Comparison of ENCODE assay signal across 19 cellular contexts in the genomic region with DNA sequence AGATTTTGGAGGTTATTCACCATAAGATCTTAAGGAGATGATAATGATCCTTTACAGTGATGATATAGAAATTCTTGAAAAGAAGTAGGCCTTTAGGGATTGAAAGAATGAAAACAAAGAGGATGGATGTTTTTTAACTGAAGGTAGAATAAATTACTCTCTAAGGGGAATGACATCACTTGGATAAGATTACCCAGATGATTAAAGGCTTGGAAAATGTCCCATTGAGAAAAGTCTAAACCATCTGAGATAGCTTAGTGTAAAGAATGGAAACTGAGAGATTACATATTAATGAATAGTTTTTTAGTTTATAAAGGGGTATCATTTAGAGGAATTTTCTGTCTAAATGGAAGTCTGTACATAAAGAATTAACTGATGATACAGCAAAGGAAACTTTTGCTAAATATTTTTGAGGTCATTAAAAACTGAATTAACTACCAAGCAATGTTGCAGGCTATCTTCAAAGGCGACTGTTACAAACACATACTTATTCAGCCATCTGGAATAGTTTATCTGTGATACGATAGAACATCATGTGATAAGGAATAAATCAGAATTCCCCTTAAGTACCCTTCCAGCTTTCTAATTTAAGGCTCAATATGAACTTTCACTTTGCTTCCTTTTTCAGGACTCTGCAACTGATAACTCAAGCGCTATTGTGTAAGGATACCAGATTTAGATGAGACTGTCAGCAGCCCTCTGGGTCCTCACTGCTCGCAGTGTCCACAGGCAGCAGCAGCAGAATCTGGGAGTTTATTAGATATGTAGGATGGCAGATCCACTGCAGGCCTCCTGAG.
DNase-seq lines count a peak whose midpoint lies in the region; ATAC-seq and TF ChIP-seq lines count a peak whose summit lies in the region.
"Had no signal": no experiment of that assay in that cellular context is flagged by ENCODE, and none has a peak within 500 bp of the region (broad histone marks: within the 10 kb centered on the region; RNA-seq: fewer than 3 reads in every experiment).

No MANE protein-coding gene starts in this region.

- POLR2A ChIA-PET in SK-N-SH (lab: Yijun Ruan, JAX): no interaction called here

- H3K4me3 Mint-ChIP-seq in activated T-cell treated with anti-CD3 and anti-CD28 coated beads, Interleukin-2, amount 50 U/mL, for 72 hours: no peak overlapping the region
- H3K4me3 Mint-ChIP-seq: activated naive CD4-positive, alpha-beta T cell treated with anti-CD3 and anti-CD28 coated beads, Interleukin-2, amount 10 ng/mL, durations not matched to agents 7 days and 5 days; brain; dendritic cell treated with granulocyte-macrophage colony-stimulating factor and Interleukin-4, amounts not matched to agents 40 ng/mL and 50 ng/mL, for 4 days; memory B cell; naive thymus-derived CD8-positive, alpha-beta T cell had no signal

- peaks cover 1 to 3% of the 10 kb centered on the region in 2 donors for H3K9me3 Mint-ChIP-seq in activated T-cell treated with anti-CD3 and anti-CD28 coated beads, Interleukin-2, amount 50 U/mL, for 72 hours

- H3K27ac Mint-ChIP-seq in activated T-cell treated with anti-CD3 and anti-CD28 coated beads, Interleukin-2, amount 50 U/mL, for 72 hours: no peak overlapping the region
- H3K27ac Mint-ChIP-seq: activated naive CD4-positive, alpha-beta T cell treated with anti-CD3 and anti-CD28 coated beads, Interleukin-2, amount 10 ng/mL, durations not matched to agents 7 days and 5 days; dendritic cell treated with granulocyte-macrophage colony-stimulating factor and Interleukin-4, amounts not matched to agents 40 ng/mL and 50 ng/mL, for 4 days; memory B cell; naive thymus-derived CD8-positive, alpha-beta T cell; progenitor cell of endocrine pancreas had no signal

- no peaks in the 10 kb centered on the region for H3K36me3 ChIP-seq in GM23248 (ENCODE audit: low read depth)
- no peaks in the 10 kb centered on the region for H3K36me3 ChIP-seq in SK-N-SH (replicated peaks in 1 of 2; ENCODE audit: control insufficient read depth in 1 of 2, insufficient read depth in 2 of 2, low read length in 1 of 2)
- H3K36me3 ChIP-seq: BLaER1 treated with 17β-estradiol and CSF1 and Interleukin-3, amounts not matched to agents 10 nM and 100 nM; heart left ventricle had no signal

- TF ChIP-seq EP300 in SK-N-SH (IDR thresholded peaks at IDR 0.05; ENCODE audit: borderline replicate concordance in 1 of 2, low read depth in 1 of 2, low read length in 1 of 2): peak in 1 of 2 experiments; percentile 81; a peak in 2 of 4 replicates

- no peak overlapping the region for H2AFZ ChIP-seq in GM23248
- peak overlapping the region; percentile 62; the same call in 1 of the 2 replicates for H2AFZ ChIP-seq in SK-N-SH (ENCODE audit: low read depth)

- H3K4me1 Mint-ChIP-seq in activated T-cell treated with anti-CD3 and anti-CD28 coated beads, Interleukin-2, amount 50 U/mL, for 72 hours (ENCODE audit: low read depth): no peaks in the 10 kb centered on the region
- H3K4me1 Mint-ChIP-seq: activated naive CD4-positive, alpha-beta T cell treated with anti-CD3 and anti-CD28 coated beads, Interleukin-2, amount 10 ng/mL, durations not matched to agents 7 days and 5 days; memory B cell; naive thymus-derived CD8-positive, alpha-beta T cell had no signal

- H3K36me3 Mint-ChIP-seq in activated T-cell treated with anti-CD3 and anti-CD28 coated beads, Interleukin-2, amount 50 U/mL, for 72 hours (ENCODE audit: insufficient read depth in 2 of 2): peaks cover 0 to 1% of the 10 kb centered on the region in 2 donors
- H3K36me3 Mint-ChIP-seq: activated naive CD4-positive, alpha-beta T cell treated with anti-CD3 and anti-CD28 coated beads, Interleukin-2, amount 10 ng/mL, durations not matched to agents 7 days and 5 days; brain; memory B cell; naive thymus-derived CD8-positive, alpha-beta T cell had no signal

- H3K9me3 ChIP-seq in GM23248 (ENCODE audit: low read depth) (no peaks in the 10 kb centered on the region), SK-N-SH (no peaks in the 10 kb centered on the region)
- H3K9me3 ChIP-seq: BLaER1 treated with 17β-estradiol and CSF1 and Interleukin-3, amounts not matched to agents 10 nM and 100 nM; heart left ventricle had no signal

- ATAC-seq in HG03280 (IDR thresholded peaks at IDR 0.05; ENCODE audit: unreplicated experiment) (no peak), GM19035 (IDR thresholded peaks at IDR 0.05; ENCODE audit: unreplicated experiment) (no peak)
- no peak for ATAC-seq in activated T-cell treated with anti-CD3 and anti-CD28 coated beads, Interleukin-2, amount 50 U/mL, for 72 hours (replicated peaks in 1 of 2)
- ATAC-seq: naive thymus-derived CD8-positive, alpha-beta T cell had no signal

- 32% methylated on average over 4 of the region's 4 CpGs for WGBS in GM23248 (ENCODE audit: low coverage in 1 of 2, low lambda C conversion rate in 2 of 2, missing lambda C conversion rate in 2 of 2), 2 experiments
- WGBS in SK-N-SH (ENCODE audit: low lambda C conversion rate): 22% methylated on average over 4 of the region's 4 CpGs

- H3K27ac ChIP-seq in GM23248 (no peak overlapping the region), SK-N-SH (ENCODE audit: low read depth in 2 of 2, low read length in 1 of 2) (peak overlapping the region; percentile 12 to 83)
- H3K27ac ChIP-seq: BLaER1 treated with 17β-estradiol and CSF1 and Interleukin-3, amounts not matched to agents 10 nM and 100 nM; heart left ventricle; RWPE1 had no signal

- H3K9me2 ChIP-seq in GM23248 (ENCODE audit: insufficient read depth): no peaks in the 10 kb centered on the region
- H3K9me2 ChIP-seq in SK-N-SH: no peaks in the 10 kb centered on the region

- H3K79me2 ChIP-seq in GM23248 (ENCODE audit: insufficient read depth) (no peaks in the 10 kb centered on the region), SK-N-SH (ENCODE audit: insufficient read depth) (no peaks in the 10 kb centered on the region)

- H3F3A ChIP-seq in GM23248 (ENCODE audit: insufficient read depth) (peaks cover 13% of the 10 kb centered on the region), SK-N-SH (replicated peaks; ENCODE audit: insufficient read depth) (peaks cover 5% of the 10 kb centered on the region)

- TF ChIP-seq RAD21 in SK-N-SH (IDR thresholded peaks at IDR 0.05; ENCODE audit: low read length): peak; percentile 24

- in situ Hi-C loops in GM23248 (cut with MboI): no loop called here

- H3K27me3 Mint-ChIP-seq in activated T-cell treated with anti-CD3 and anti-CD28 coated beads, Interleukin-2, amount 50 U/mL, for 72 hours (ENCODE audit: low read depth): no peaks in the 10 kb centered on the region
- H3K27me3 Mint-ChIP-seq: activated naive CD4-positive, alpha-beta T cell treated with anti-CD3 and anti-CD28 coated beads, Interleukin-2, amount 10 ng/mL, durations not matched to agents 7 days and 5 days; brain; dendritic cell treated with granulocyte-macrophage colony-stimulating factor and Interleukin-4, amounts not matched to agents 40 ng/mL and 50 ng/mL, for 4 days; memory B cell; naive thymus-derived CD8-positive, alpha-beta T cell; progenitor cell of endocrine pancreas had no signal

- DNase-seq in GM23248: peak; percentile 40
- DNase-seq in SK-N-SH: peak; percentile 40
- DNase-seq in fibroblast of villous mesenchyme (ENCODE audit: low read depth): peak; percentile 12
- peak; percentile 7 for DNase-seq in stromal cell of bone marrow (ENCODE audit: low read depth)
- DNase-seq in activated T-cell treated with anti-CD3 and anti-CD28 coated beads, Interleukin-2, amount 50 U/mL, for 72 hours: no peak
- DNase-seq: activated naive CD4-positive, alpha-beta T cell treated with anti-CD3 and anti-CD28 coated beads, Interleukin-2, amount 10 ng/mL, durations not matched to agents 7 days and 5 days; GF-D8; heart left ventricle; naive thymus-derived CD8-positive, alpha-beta T cell; NCI-H1436; NCI-H345 had no signal

- TF ChIP-seq CTCF in SK-N-SH (IDR thresholded peaks at IDR 0.05) (no peak), fibroblast of villous mesenchyme (IDR thresholded peaks at IDR 0.05; ENCODE audit: insufficient read depth, low read depth, low read length) (no peak)

- H3K4me2 ChIP-seq in GM23248 (ENCODE audit: unreplicated experiment) (no peak overlapping the region), SK-N-SH (peak overlapping the region; percentile 57)
- H3K4me2 ChIP-seq: BLaER1 treated with 17β-estradiol and CSF1 and Interleukin-3, amounts not matched to agents 10 nM and 100 nM had no signal

- CTCF ChIA-PET in SK-N-SH (lab: Yijun Ruan, JAX): interaction anchor here (0.8 kb wide), 1 partner anchor 45 kb away, joined by 3 read pairs; no protein-coding TSS in a partner anchor

- H3K27me3 ChIP-seq in GM23248 (replicated peaks; ENCODE audit: insufficient read depth): no peaks in the 10 kb centered on the region; the same call in 1 of the 2 replicates
- H3K27me3 ChIP-seq in SK-N-SH (ENCODE audit: insufficient read depth): no peaks in the 10 kb centered on the region
- H3K27me3 ChIP-seq: BLaER1 treated with 17β-estradiol and CSF1 and Interleukin-3, amounts not matched to agents 10 nM and 100 nM; heart left ventricle had no signal

- peaks cover 12% of the 10 kb centered on the region; the same call in 1 of the 2 replicates for H3K4me1 ChIP-seq in GM23248 (ENCODE audit: insufficient read depth)
- peaks cover 0 to 26% of the 10 kb centered on the region in 2 experiments; a peak in 2 of 4 replicates for H3K4me1 ChIP-seq in SK-N-SH (ENCODE audit: control insufficient read depth in 1 of 2, insufficient read depth in 2 of 2, low read depth in 1 of 2, low read length in 1 of 2)
- H3K4me1 ChIP-seq: BLaER1 treated with 17β-estradiol and CSF1 and Interleukin-3, amounts not matched to agents 10 nM and 100 nM had no signal

- no peak overlapping the region for H3K4me3 ChIP-seq in GM23248
- peak overlapping the region in 1 of 2 experiments; percentile 24; a peak in 1 of 4 replicates for H3K4me3 ChIP-seq in SK-N-SH (ENCODE audit: low read depth in 2 of 2, low read length in 1 of 2)
- H3K4me3 ChIP-seq in fibroblast of villous mesenchyme (ENCODE audit: low read depth, low read length): no peak overlapping the region
- H3K4me3 ChIP-seq: BLaER1 treated with 17β-estradiol and CSF1 and Interleukin-3, amounts not matched to agents 10 nM and 100 nM; heart left ventricle had no signal

- H4K20me1 ChIP-seq in GM23248 (ENCODE audit: insufficient read depth) (no peaks in the 10 kb centered on the region), SK-N-SH (ENCODE audit: insufficient read depth) (no peaks in the 10 kb centered on the region)
- H4K20me1 ChIP-seq: BLaER1 treated with 17β-estradiol and CSF1 and Interleukin-3, amounts not matched to agents 10 nM and 100 nM had no signal

- H3K9ac ChIP-seq in GM23248 (no peak overlapping the region), SK-N-SH (no peak overlapping the region)
- H3K9ac ChIP-seq: BLaER1 treated with 17β-estradiol and CSF1 and Interleukin-3, amounts not matched to agents 10 nM and 100 nM had no signal

TF ChIP-seq in SK-N-SH, 30 proteins besides CTCF, POLR2A, EP300 and RAD21 (continues in another document):
- TF ChIP-seq TCF12 (IDR thresholded peaks at IDR 0.05) (peak; percentile 48), FOXJ3 (CRISPR knock-in tag; IDR thresholded peaks at IDR 0.05) (peak; percentile 41; the same call in 1 of the 2 replicates), GATA2 (CRISPR knock-in tag; IDR thresholded peaks at IDR 0.05) (peak; percentile 64)

Comparison
In these comparisons a context has a peak if more than half of its experiments do, and no peak if none do; other contexts are left out.
1. DNase-seq: peak in GM23248 (single experiment), SK-N-SH (single experiment), fibroblast of villous mesenchyme (single experiment) and stromal cell of bone marrow (single experiment); none in activated T-cell treated with anti-CD3 and anti-CD28 coated beads, Interleukin-2, amount 50 U/mL, for 72 hours (0 of 2).